In genomic region chr4:125719987-125720386, GRCh38 we compare ENCODE assay signal across 1 cellular context.
TF ChIP-seq lines count a peak whose summit lies in the region.

No MANE protein-coding gene starts in this region.

TF ChIP-seq in HepG2, 621 proteins besides CTCF, POLR2A, EP300 and RAD21 (continued from another document):
- peak; percentile 67 for TF ChIP-seq FOXP4 (CRISPR knock-in tag; IDR thresholded peaks at IDR 0.05)
- TF ChIP-seq ARID5B (CRISPR knock-in tag; IDR thresholded peaks at IDR 0.05), result peak; percentile 82
- peak; percentile 53; the same call in 1 of the 2 replicates for TF ChIP-seq FOXA1 (IDR thresholded peaks at IDR 0.05)
- no peak for TF ChIP-seq FOXA1 (CRISPR knock-in tag; IDR thresholded peaks at IDR 0.05)
- TF ChIP-seq ZNF784 (CRISPR knock-in tag; IDR thresholded peaks at IDR 0.05; ENCODE audit: borderline replicate concordance), result no peak
- no peak for TF ChIP-seq CREB1 (IDR thresholded peaks at IDR 0.05)
- TF ChIP-seq CREB1 (CRISPR knock-in tag; IDR thresholded peaks at IDR 0.05), result peak; percentile 44
